Comparison of ENCODE assay signal across 19 cellular contexts in genomic region chr13:44848956-44849748, GRCh38.
DNase-seq lines count a peak whose midpoint lies in the region; ATAC-seq, FAIRE-seq and TF ChIP-seq lines count a peak whose summit lies in the region.
"Had no signal": no experiment of that assay in that cellular context is flagged by ENCODE, and none has a peak within 500 bp of the region (broad histone marks: within the 10 kb centered on the region; RNA-seq: fewer than 3 reads in every experiment).

No MANE protein-coding gene starts in this region.

- in situ Hi-C loops in G401 (cut with HindIII; ENCODE audit: low sequenced_read_pairs) = no loop called here

- CTCF ChIA-PET in PC-9 (lab: Charles Lee) = no interaction called here

- H3K4me1 Mint-ChIP-seq in progenitor cell of endocrine pancreas (ENCODE audit: low read depth) = peaks cover 18% of the 10 kb centered on the region
- H3K4me1 Mint-ChIP-seq: naive thymus-derived CD8-positive, alpha-beta T cell had no signal

- no peaks in the 10 kb centered on the region for H3K79me2 ChIP-seq in PC-9 (ENCODE audit: low read depth)
- H3K79me2 ChIP-seq: hepatocyte had no signal

- ATAC-seq in HG03280 (IDR thresholded peaks at IDR 0.05; ENCODE audit: unreplicated experiment) = no peak
- ATAC-seq: activated naive CD4-positive, alpha-beta T cell treated with anti-CD3 and anti-CD28 coated beads, Interleukin-2, amount 50 U/mL, for 72 hours; left lung; naive thymus-derived CD8-positive, alpha-beta T cell had no signal

- DNase-seq in G401 (ENCODE audit: low spot score) (peak; percentile 8), caudate nucleus (lab: John Stamatoyannopoulos, UW) (peak in 2 of 61 donors; percentile 2 to 11), kidney (peak; percentile 78), retina (peak; percentile 55), spleen (no peak), progenitor cell of endocrine pancreas (ENCODE audit: low spot score, unreplicated experiment) (no peak), PC-9 (no peak)
- DNase-seq: BE2C; DND-41; erythroblast; left lung; naive thymus-derived CD8-positive, alpha-beta T cell; NCI-H2107; stimulated activated naive CD4-positive, alpha-beta T cell had no signal

- H3K4me1 ChIP-seq in kidney (ENCODE audit: control insufficient read depth in 1 of 2, insufficient read depth in 1 of 2, low read depth in 1 of 2, low read length in 2 of 2) (peaks cover 16 to 29% of the 10 kb centered on the region in 2 donors), spleen (no peaks in the 10 kb centered on the region), PC-9 (replicated peaks; ENCODE audit: insufficient read depth) (peaks cover 13% of the 10 kb centered on the region)
- H3K4me1 ChIP-seq: BE2C had no signal

- H3K27ac ChIP-seq in caudate nucleus (ENCODE audit: low read depth, low read length) (peak overlapping the region; percentile 24), kidney (ENCODE audit: low read depth in 2 of 2, low read length in 2 of 2) (peak overlapping the region; percentile 69 to 86), spleen (no peak overlapping the region), PC-9 (no peak overlapping the region)
- H3K27ac ChIP-seq: hepatocyte, left lung, RWPE1 had no signal

- peaks cover 3% of the 10 kb centered on the region for H3K9me3 Mint-ChIP-seq in progenitor cell of endocrine pancreas (ENCODE audit: low read depth)
- H3K9me3 Mint-ChIP-seq: activated naive CD4-positive, alpha-beta T cell treated with anti-CD3 and anti-CD28 coated beads, Interleukin-2, amount 50 U/mL, for 72 hours; naive thymus-derived CD8-positive, alpha-beta T cell; T-helper 2 cell treated with Interferon-gamma antibody and Interleukin-4, amounts not matched to agents 5 μg/mL and 100 μg/mL, for 36 hours had no signal

- WGBS in spleen, 5 donors = 87 to 95% (median 89%) methylated on average over 12 of the region's 12 CpGs

- TF ChIP-seq CTCF in kidney (IDR thresholded peaks at IDR 0.05; ENCODE audit: borderline replicate concordance, extremely low read depth, insufficient read depth) (no peak), spleen (IDR thresholded peaks at IDR 0.05 in 8 of 11, conservative IDR thresholded peaks at IDR 0.05 in 3 of 11) (no peak), progenitor cell of endocrine pancreas (IDR thresholded peaks at IDR 0.05; ENCODE audit: unreplicated experiment) (no peak), PC-9 (conservative IDR thresholded peaks at IDR 0.05) (no peak)

- H3F3A ChIP-seq in PC-9 (ENCODE audit: insufficient read depth, low read depth) = peaks cover 8% of the 10 kb centered on the region

- BruUV-seq in PC-9 (replicated peaks; lab: Mats Ljungman, UMichigan) = no TSS peak

- peak; percentile 6 for FAIRE-seq in kidney (lab: Jason Lieb, UNC)

- intact Hi-C loops in kidney (cut with DNase I) (no loop called here), spleen (cut with DNase I; ENCODE audit: low total_unique reads) (no loop called here), PC-9 (cut with micrococcal nuclease; ENCODE audit: unreplicated experiment) (no loop called here)

- no peak overlapping the region for H2AFZ ChIP-seq in PC-9
- H2AFZ ChIP-seq: hepatocyte had no signal

- H3K9me2 ChIP-seq in PC-9 (ENCODE audit: insufficient read depth) = no peaks in the 10 kb centered on the region

- H3K4me3 Mint-ChIP-seq in progenitor cell of endocrine pancreas (ENCODE audit: low read depth) = no peak overlapping the region
- H3K4me3 Mint-ChIP-seq: naive thymus-derived CD8-positive, alpha-beta T cell; T-helper 2 cell treated with Interferon-gamma antibody and Interleukin-4, amounts not matched to agents 5 μg/mL and 100 μg/mL, for 36 hours had no signal

- POLR2A ChIA-PET in PC-9 (lab: Charles Lee; ENCODE audit: unreplicated experiment) = no interaction called here

- no peaks in the 10 kb centered on the region for H4K20me1 ChIP-seq in PC-9 (ENCODE audit: insufficient read depth)

- H3K9ac ChIP-seq in kidney (ENCODE audit: low read length in 2 of 2) = no peak overlapping the region

- no peak for TF ChIP-seq POLR2A in spleen (IDR thresholded peaks at IDR 0.05)

- no peak overlapping the region for H3K4me3 ChIP-seq in kidney (ENCODE audit: low read length in 2 of 2)
- no peak overlapping the region for H3K4me3 ChIP-seq in spleen
- H3K4me3 ChIP-seq in PC-9 = no peak overlapping the region
- H3K4me3 ChIP-seq: hepatocyte, left lung had no signal

- H3K27me3 ChIP-seq in spleen (replicated peaks in 1 of 7) (no peaks in the 10 kb centered on the region), PC-9 (ENCODE audit: insufficient read depth, low read depth) (no peaks in the 10 kb centered on the region)
- H3K27me3 ChIP-seq: BE2C, hepatocyte, left lung had no signal

- no peak overlapping the region for H3K4me2 ChIP-seq in PC-9
- H3K4me2 ChIP-seq: hepatocyte had no signal

- no peak overlapping the region for H3K27ac Mint-ChIP-seq in progenitor cell of endocrine pancreas
- H3K27ac Mint-ChIP-seq: naive thymus-derived CD8-positive, alpha-beta T cell; T-helper 2 cell treated with Interferon-gamma antibody and Interleukin-4, amounts not matched to agents 5 μg/mL and 100 μg/mL, for 36 hours had no signal

- H3K36me3 ChIP-seq in kidney (ENCODE audit: control insufficient read depth in 1 of 2, insufficient read depth in 2 of 2, low read length in 2 of 2) (no peaks in the 10 kb centered on the region), spleen (no peaks in the 10 kb centered on the region), PC-9 (ENCODE audit: low read depth) (no peaks in the 10 kb centered on the region)
- H3K36me3 ChIP-seq: BE2C, left lung had no signal

- no peaks in the 10 kb centered on the region for H3K9me3 ChIP-seq in kidney (ENCODE audit: control insufficient read depth in 1 of 2, low read length in 2 of 2)
- no peaks in the 10 kb centered on the region for H3K9me3 ChIP-seq in spleen
- H3K9me3 ChIP-seq in PC-9 (ENCODE audit: insufficient read depth, low read depth) = no peaks in the 10 kb centered on the region
- H3K9me3 ChIP-seq: BE2C, left lung had no signal

- H3K27me3 Mint-ChIP-seq in progenitor cell of endocrine pancreas = no peaks in the 10 kb centered on the region

- no peaks in the 10 kb centered on the region for H3K36me3 Mint-ChIP-seq in progenitor cell of endocrine pancreas (ENCODE audit: insufficient read depth)
- H3K36me3 Mint-ChIP-seq: activated naive CD4-positive, alpha-beta T cell treated with anti-CD3 and anti-CD28 coated beads, Interleukin-2, amount 50 U/mL, for 72 hours; naive thymus-derived CD8-positive, alpha-beta T cell had no signal

Comparison
In these comparisons a context has a peak if more than half of its experiments do, and no peak if none do; other contexts are left out.
1. DNase-seq: peak in G401 (single experiment), kidney (single experiment) and retina (single experiment); none in spleen (single experiment), progenitor cell of endocrine pancreas (single experiment) and PC-9 (0 of 2).
2. H3K27ac ChIP-seq: peak in caudate nucleus (single experiment) and kidney (2 of 2); none in spleen (0 of 8) and PC-9 (single experiment).